1 cellular context compared by ENCODE assay signal in the genomic region with DNA sequence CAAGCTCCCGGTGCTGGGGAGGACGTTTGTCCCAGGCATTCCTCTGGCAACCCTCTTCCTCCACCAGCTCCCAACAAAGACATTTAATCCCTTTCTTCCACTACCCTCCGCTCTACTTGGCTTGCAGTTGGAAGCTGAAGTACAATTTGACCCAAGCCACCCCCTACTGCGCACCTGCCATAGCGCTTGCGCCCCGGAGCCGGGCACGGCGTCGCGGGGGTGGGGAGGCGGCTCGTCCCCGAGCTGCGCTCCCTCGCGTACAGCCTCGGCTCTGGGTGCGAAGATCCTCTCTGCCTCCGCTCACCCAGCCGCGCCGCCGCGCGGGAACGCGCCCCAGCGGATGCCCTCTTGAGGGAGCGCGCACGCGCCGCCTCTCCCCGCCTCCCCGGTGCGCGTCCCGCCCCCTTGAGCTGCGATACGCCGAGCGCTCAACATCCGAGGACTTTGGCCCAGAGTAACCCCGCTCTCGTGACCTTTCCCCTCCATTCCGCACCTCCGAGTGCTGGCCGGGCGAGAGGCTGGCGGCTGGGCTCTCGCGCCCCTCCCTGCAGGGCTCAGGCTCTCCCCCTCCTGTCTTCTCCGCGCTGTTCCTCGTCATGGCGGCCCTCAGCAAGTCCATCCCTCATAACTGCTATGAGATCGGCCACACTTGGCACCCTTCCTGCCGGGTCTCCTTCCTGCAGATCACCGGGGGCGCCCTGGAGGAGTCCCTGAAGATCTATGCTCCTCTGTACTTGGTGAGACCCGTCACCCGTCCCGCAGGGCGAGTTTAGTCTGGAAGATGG.
A peak's percentile ranks its signal among the peaks of the same experiment; 100 is the strongest.
TF ChIP-seq lines count a peak whose summit lies in the region.

TSS of gene TMEM135 (plus strand) at position 485 of the 785 bp plus-strand sequence. CDS start at position 597, 112 bp downstream.

TF ChIP-seq in GM12878, 131 proteins besides CTCF, POLR2A, EP300 and RAD21 (continued from another document and continues in another):
- no peak for TF ChIP-seq ELK1 (IDR thresholded peaks at IDR 0.05; ENCODE audit: low read depth, low read length)
- no peak for TF ChIP-seq ZBTB33 (IDR thresholded peaks at IDR 0.05)
- TF ChIP-seq SREBF2 (IDR thresholded peaks at IDR 0.05; ENCODE audit: low read length), result 0 out of 2 replicates have a peak, but pooled peaks have one; percentile 24
- no peak; the same call in 1 of the 2 replicates for TF ChIP-seq TAF1 (IDR thresholded peaks at IDR 0.05; ENCODE audit: borderline replicate concordance, low read depth, low read length)
- TF ChIP-seq ZBTB40 (IDR thresholded peaks at IDR 0.05; ENCODE audit: borderline replicate concordance), result no peak
- no peak for TF ChIP-seq SMAD5 (IDR thresholded peaks at IDR 0.05; ENCODE audit: low read depth)
- TF ChIP-seq MEF2B (IDR thresholded peaks at IDR 0.05; ENCODE audit: partially characterized antibody, poor library complexity, severe bottlenecking), result no peak
- peak; percentile 20; the same call in 1 of the 2 replicates for TF ChIP-seq MTA2 (IDR thresholded peaks at IDR 0.05; ENCODE audit: low read depth)
- TF ChIP-seq, protein P1, sequence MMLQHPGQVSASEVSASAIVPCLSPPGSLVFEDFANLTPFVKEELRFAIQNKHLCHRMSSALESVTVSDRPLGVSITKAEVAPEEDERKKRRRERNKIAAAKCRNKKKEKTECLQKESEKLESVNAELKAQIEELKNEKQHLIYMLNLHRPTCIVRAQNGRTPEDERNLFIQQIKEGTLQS (IDR thresholded peaks at IDR 0.05; ENCODE audit: borderline replicate concordance, extremely low read depth, low read depth, low read length), result no peak
- TF ChIP-seq, protein P2, sequence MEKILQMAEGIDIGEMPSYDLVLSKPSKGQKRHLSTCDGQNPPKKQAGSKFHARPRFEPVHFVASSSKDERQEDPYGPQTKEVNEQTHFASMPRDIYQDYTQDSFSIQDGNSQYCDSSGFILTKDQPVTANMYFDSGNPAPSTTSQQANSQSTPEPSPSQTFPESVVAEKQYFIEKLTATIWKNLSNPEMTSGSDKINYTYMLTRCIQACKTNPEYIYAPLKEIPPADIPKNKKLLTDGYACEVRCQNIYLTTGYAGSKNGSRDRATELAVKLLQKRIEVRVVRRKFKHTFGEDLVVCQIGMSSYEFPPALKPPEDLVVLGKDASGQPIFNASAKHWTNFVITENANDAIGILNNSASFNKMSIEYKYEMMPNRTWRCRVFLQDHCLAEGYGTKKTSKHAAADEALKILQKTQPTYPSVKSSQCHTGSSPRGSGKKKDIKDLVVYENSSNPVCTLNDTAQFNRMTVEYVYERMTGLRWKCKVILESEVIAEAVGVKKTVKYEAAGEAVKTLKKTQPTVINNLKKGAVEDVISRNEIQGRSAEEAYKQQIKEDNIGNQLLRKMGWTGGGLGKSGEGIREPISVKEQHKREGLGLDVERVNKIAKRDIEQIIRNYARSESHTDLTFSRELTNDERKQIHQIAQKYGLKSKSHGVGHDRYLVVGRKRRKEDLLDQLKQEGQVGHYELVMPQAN (conservative IDR thresholded peaks at IDR 0.05), result no peak
- TF ChIP-seq NR2F1 (conservative IDR thresholded peaks at IDR 0.05), result peak; percentile 96
- TF ChIP-seq MEF2A (IDR thresholded peaks at IDR 0.05; ENCODE audit: insufficient read depth, low read depth, low read length), result no peak
- no peak for TF ChIP-seq TCF12 (IDR thresholded peaks at IDR 0.05; ENCODE audit: low read depth, low read length)
- no peak for TF ChIP-seq RUNX3 (IDR thresholded peaks at IDR 0.05; ENCODE audit: low read length)
- TF ChIP-seq GATAD2B (conservative IDR thresholded peaks at IDR 0.05; ENCODE audit: low read depth), result peak; percentile 43; the same call in 1 of the 2 replicates
- no peak for TF ChIP-seq ETV6 (conservative IDR thresholded peaks at IDR 0.05 in 1 of 2, IDR thresholded peaks at IDR 0.05 in 1 of 2; ENCODE audit: borderline replicate concordance in 1 of 2, low read depth in 1 of 2)
- no peak for TF ChIP-seq HDAC6 (IDR thresholded peaks at IDR 0.05; ENCODE audit: unreplicated experiment)
- 0 out of 2 replicates have a peak, but pooled peaks have one; percentile 52 for TF ChIP-seq ASH2L (IDR thresholded peaks at IDR 0.05; ENCODE audit: borderline replicate concordance, low read depth)
- TF ChIP-seq, protein P3, sequence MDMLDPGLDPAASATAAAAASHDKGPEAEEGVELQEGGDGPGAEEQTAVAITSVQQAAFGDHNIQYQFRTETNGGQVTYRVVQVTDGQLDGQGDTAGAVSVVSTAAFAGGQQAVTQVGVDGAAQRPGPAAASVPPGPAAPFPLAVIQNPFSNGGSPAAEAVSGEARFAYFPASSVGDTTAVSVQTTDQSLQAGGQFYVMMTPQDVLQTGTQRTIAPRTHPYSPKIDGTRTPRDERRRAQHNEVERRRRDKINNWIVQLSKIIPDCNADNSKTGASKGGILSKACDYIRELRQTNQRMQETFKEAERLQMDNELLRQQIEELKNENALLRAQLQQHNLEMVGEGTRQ (IDR thresholded peaks at IDR 0.05; ENCODE audit: borderline replicate concordance, low read depth, low read length), result no peak
- TF ChIP-seq ZSCAN29 (IDR thresholded peaks at IDR 0.05), result no peak
- TF ChIP-seq IRF4 (IDR thresholded peaks at IDR 0.05; ENCODE audit: low read depth, low read length), result no peak
- TF ChIP-seq PRDM15 (CRISPR knock-in tag; IDR thresholded peaks at IDR 0.05), result no peak
- TF ChIP-seq SRF (IDR thresholded peaks at IDR 0.05; ENCODE audit: low read depth in 2 of 2, low read length in 2 of 2), result 0 out of 4 replicates have a peak, but pooled peaks of 1 of the 2 experiments have one; percentile 21
- TF ChIP-seq BMI1 (IDR thresholded peaks at IDR 0.05; ENCODE audit: borderline replicate concordance), result no peak
- TF ChIP-seq, protein P4, sequence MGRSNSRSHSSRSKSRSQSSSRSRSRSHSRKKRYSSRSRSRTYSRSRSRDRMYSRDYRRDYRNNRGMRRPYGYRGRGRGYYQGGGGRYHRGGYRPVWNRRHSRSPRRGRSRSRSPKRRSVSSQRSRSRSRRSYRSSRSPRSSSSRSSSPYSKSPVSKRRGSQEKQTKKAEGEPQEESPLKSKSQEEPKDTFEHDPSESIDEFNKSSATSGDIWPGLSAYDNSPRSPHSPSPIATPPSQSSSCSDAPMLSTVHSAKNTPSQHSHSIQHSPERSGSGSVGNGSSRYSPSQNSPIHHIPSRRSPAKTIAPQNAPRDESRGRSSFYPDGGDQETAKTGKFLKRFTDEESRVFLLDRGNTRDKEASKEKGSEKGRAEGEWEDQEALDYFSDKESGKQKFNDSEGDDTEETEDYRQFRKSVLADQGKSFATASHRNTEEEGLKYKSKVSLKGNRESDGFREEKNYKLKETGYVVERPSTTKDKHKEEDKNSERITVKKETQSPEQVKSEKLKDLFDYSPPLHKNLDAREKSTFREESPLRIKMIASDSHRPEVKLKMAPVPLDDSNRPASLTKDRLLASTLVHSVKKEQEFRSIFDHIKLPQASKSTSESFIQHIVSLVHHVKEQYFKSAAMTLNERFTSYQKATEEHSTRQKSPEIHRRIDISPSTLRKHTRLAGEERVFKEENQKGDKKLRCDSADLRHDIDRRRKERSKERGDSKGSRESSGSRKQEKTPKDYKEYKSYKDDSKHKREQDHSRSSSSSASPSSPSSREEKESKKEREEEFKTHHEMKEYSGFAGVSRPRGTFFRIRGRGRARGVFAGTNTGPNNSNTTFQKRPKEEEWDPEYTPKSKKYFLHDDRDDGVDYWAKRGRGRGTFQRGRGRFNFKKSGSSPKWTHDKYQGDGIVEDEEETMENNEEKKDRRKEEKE (IDR thresholded peaks at IDR 0.05), result no peak
- no peak for TF ChIP-seq ATF2 (IDR thresholded peaks at IDR 0.05; ENCODE audit: low read length)
- TF ChIP-seq KAT2A (conservative IDR thresholded peaks at IDR 0.05; ENCODE audit: control insufficient read depth, low read depth, low read length), result no peak
- TF ChIP-seq RBBP5 (conservative IDR thresholded peaks at IDR 0.05), result no peak
- TF ChIP-seq RELB (IDR thresholded peaks at IDR 0.05; ENCODE audit: low read depth), result 0 out of 2 replicates have a peak, but pooled peaks have one; percentile 38
- TF ChIP-seq HDAC2 (IDR thresholded peaks at IDR 0.05), result no peak
